8 cellular contexts compared by ENCODE assay signal in genomic region chr2:105409717-105410116, GRCh38. TPM values are rescaled to one million over a fixed set of nuclear protein-coding genes. Genes with fewer than 3 reads are reported as not detected.
DNase-seq lines count a peak whose midpoint lies in the region; ATAC-seq and TF ChIP-seq lines count a peak whose summit lies in the region.

No MANE protein-coding gene starts in this region.

- TF ChIP-seq CTCF in PC-3 (conservative IDR thresholded peaks at IDR 0.05; ENCODE audit: low read depth, low read length) (no peak), fibroblast of lung (conservative IDR thresholded peaks at IDR 0.05 in 1 of 2, IDR thresholded peaks at IDR 0.05 in 1 of 2; ENCODE audit: low read depth in 1 of 2, low read length in 2 of 2) (no peak), nephron progenitor cell (IDR thresholded peaks at IDR 0.05) (no peak)

- WGBS in neuronal stem cell (ENCODE audit: extremely low coverage in 2 of 2, insufficient read length in 2 of 2, insufficient replicate concordance in 1 of 2), 2 donors: no CpG with 5 or more reads among the region's 6 CpGs

- no peak overlapping the region for H2BK12ac ChIP-seq in neuronal stem cell (ENCODE audit: low read length)

- peaks cover 2% of the 10 kb centered on the region for H3K27me3 Mint-ChIP-seq in nephron progenitor cell (ENCODE audit: low read depth, poor library complexity)

- H2AK5ac ChIP-seq in neuronal stem cell (ENCODE audit: low read depth, low read length): peak overlapping the region; percentile 22

- H3K9me2 ChIP-seq in PC-3 (replicated peaks; ENCODE audit: low read length): no peaks in the 10 kb centered on the region

- H3K79me2 ChIP-seq in PC-3 (ENCODE audit: low read length) (no peaks in the 10 kb centered on the region), fibroblast of lung (ENCODE audit: control insufficient read depth, insufficient read depth, low read length) (no peaks in the 10 kb centered on the region)

- no peaks in the 10 kb centered on the region for H3K9me3 Mint-ChIP-seq in nephron progenitor cell

- no peaks in the 10 kb centered on the region for H4K20me1 ChIP-seq in PC-3 (ENCODE audit: low read length)
- no peaks in the 10 kb centered on the region for H4K20me1 ChIP-seq in fibroblast of lung (ENCODE audit: control insufficient read depth, extremely low read depth, insufficient read depth, low read length)

- H3K27ac ChIP-seq in PC-3 (ENCODE audit: low read length) (peak overlapping the region; percentile 74), fibroblast of lung (ENCODE audit: insufficient read depth, low read length) (no peak overlapping the region), neuronal stem cell (replicated peaks; ENCODE audit: low read length) (no peak overlapping the region)

- H3K23ac ChIP-seq in neuronal stem cell (ENCODE audit: low read depth, low read length, poor library complexity): no peak overlapping the region

- H3K4ac ChIP-seq in neuronal stem cell (ENCODE audit: low read length): no peak overlapping the region

- H3K4me3 Mint-ChIP-seq in nephron progenitor cell: no peak overlapping the region

- CTCF ChIA-PET in PC-3 (lab: Charles Lee): no interaction called here

- no peak overlapping the region for H3K4me3 ChIP-seq in PC-3 (ENCODE audit: low read length)
- no peak overlapping the region for H3K4me3 ChIP-seq in fibroblast of lung (replicated peaks in 1 of 4; ENCODE audit: control extremely low read depth in 1 of 4, insufficient read depth in 1 of 4, low read depth in 3 of 4, low read length in 4 of 4)
- peak overlapping the region in 1 of 2 donors; percentile 50 for H3K4me3 ChIP-seq in neuronal stem cell (ENCODE audit: low read length in 2 of 2)

- H2BK15ac ChIP-seq in neuronal stem cell (ENCODE audit: low read length): no peak overlapping the region

- no peak overlapping the region for H2BK5ac ChIP-seq in neuronal stem cell (ENCODE audit: low read length)

- DNase-seq in AG08396 (ENCODE audit: low spot score) (peak; percentile 68), PC-3 (peak; percentile 95), fibroblast of lung (ENCODE audit: low read depth in 2 of 2) (peak; percentile 74 to 99), neuronal stem cell (ENCODE audit: low spot score) (no peak), NOMO-1 treated with dmso at 0.1 percent for 144 hours (lab: John Stamatoyannopoulos, UW; ENCODE audit: unreplicated experiment) (no peak), DMS153 treated with DMSO at 0.1 percent for 48 hours (lab: John Stamatoyannopoulos, UW; ENCODE audit: unreplicated experiment) (no peak), nephron progenitor cell (no peak)

- H3K4me1 Mint-ChIP-seq in nephron progenitor cell: peaks cover 24% of the 10 kb centered on the region

- H3K27ac Mint-ChIP-seq in nephron progenitor cell: no peak overlapping the region

- H2AFZ ChIP-seq in PC-3 (ENCODE audit: low read length) (no peak overlapping the region), fibroblast of lung (ENCODE audit: low read length) (no peak overlapping the region), neuronal stem cell (ENCODE audit: low read length) (no peak overlapping the region)

- H3K79me1 ChIP-seq in neuronal stem cell (ENCODE audit: low read depth, low read length): no peaks in the 10 kb centered on the region

- POLR2A ChIA-PET in PC-3 (lab: Charles Lee; ENCODE audit: unreplicated experiment): interaction anchor here (0.6 to 1.2 kb wide), 4 partner anchors 11 to 117 kb away, joined by 3 to 11 read pairs (median 4); no protein-coding TSS in a partner anchor

- H2BK120ac ChIP-seq in neuronal stem cell (ENCODE audit: low read depth, low read length): no peak overlapping the region

- no peak overlapping the region for H3K14ac ChIP-seq in neuronal stem cell (ENCODE audit: low read length)

- ATAC-seq in PC-3: peak; percentile 93
- ATAC-seq in HG02588 (IDR thresholded peaks at IDR 0.05; ENCODE audit: unreplicated experiment): no peak

- H3K18ac ChIP-seq in neuronal stem cell (ENCODE audit: low read length): peak overlapping the region; percentile 5

- H3K36me3 ChIP-seq in PC-3 (ENCODE audit: low read depth, low read length): no peaks in the 10 kb centered on the region
- no peaks in the 10 kb centered on the region for H3K36me3 ChIP-seq in fibroblast of lung (ENCODE audit: control insufficient read depth, insufficient read depth, low read length)
- no peaks in the 10 kb centered on the region for H3K36me3 ChIP-seq in neuronal stem cell (replicated peaks in 1 of 2; ENCODE audit: control insufficient read depth in 2 of 2, insufficient read depth in 2 of 2, low read length in 2 of 2)

- H3K4me2 ChIP-seq in PC-3 (ENCODE audit: low read length) (peak overlapping the region; percentile 14; the same call in 1 of the 2 replicates), fibroblast of lung (ENCODE audit: extremely low read depth, insufficient read depth, low read length) (peak overlapping the region; percentile 32), neuronal stem cell (ENCODE audit: insufficient read depth, low read length, poor library complexity, severe bottlenecking) (no peak overlapping the region)

- peaks cover 2% of the 10 kb centered on the region for H3F3A ChIP-seq in PC-3 (ENCODE audit: low read length, unreplicated experiment)

- H3K4me1 ChIP-seq in PC-3 (ENCODE audit: insufficient read depth, low read length) (peaks cover 56% of the 10 kb centered on the region), fibroblast of lung (ENCODE audit: control insufficient read depth, extremely low read depth, insufficient read depth, low read length) (peaks cover 3% of the 10 kb centered on the region), neuronal stem cell (ENCODE audit: control insufficient read depth in 2 of 2, insufficient read depth in 1 of 2, low read depth in 1 of 2, low read length in 2 of 2) (peaks cover 0 to 2% of the 10 kb centered on the region in 2 donors)

- H3K36me3 Mint-ChIP-seq in nephron progenitor cell (ENCODE audit: low read depth): no peaks in the 10 kb centered on the region

- no peak overlapping the region for H4K8ac ChIP-seq in neuronal stem cell (ENCODE audit: low read depth, low read length)

- H3K27me3 ChIP-seq in PC-3 (ENCODE audit: low read length): no peaks in the 10 kb centered on the region
- peaks cover 6% of the 10 kb centered on the region for H3K27me3 ChIP-seq in fibroblast of lung (ENCODE audit: control insufficient read depth, insufficient read depth, low read length)
- H3K27me3 ChIP-seq in neuronal stem cell (ENCODE audit: control insufficient read depth in 3 of 3, insufficient read depth in 3 of 3, low read depth in 1 of 3, low read length in 3 of 3): peaks cover 0 to 13% (median 2%) of the 10 kb centered on the region in 3 experiments

- peak overlapping the region; percentile 33; the same call in 1 of the 2 replicates for H3K9ac ChIP-seq in PC-3 (ENCODE audit: low read length)
- H3K9ac ChIP-seq in fibroblast of lung (ENCODE audit: insufficient read depth, low read length): no peak overlapping the region
- no peak overlapping the region for H3K9ac ChIP-seq in neuronal stem cell (ENCODE audit: low read depth, low read length, poor library complexity)

- intact Hi-C loops in PC-3 (cut with micrococcal nuclease): no loop called here

- no TSS peak for BruUV-seq in PC-3 (replicated peaks; lab: Mats Ljungman, UMichigan)

- peak overlapping the region; percentile 61 for H4K91ac ChIP-seq in neuronal stem cell (ENCODE audit: low read depth, low read length, poor library complexity)

- H3K9me3 ChIP-seq in PC-3 (ENCODE audit: low read length) (no peaks in the 10 kb centered on the region), fibroblast of lung (ENCODE audit: control insufficient read depth, insufficient read depth, low read depth, low read length) (no peaks in the 10 kb centered on the region), neuronal stem cell (replicated peaks in 1 of 2; ENCODE audit: control insufficient read depth in 2 of 2, insufficient read depth in 1 of 2, low read depth in 1 of 2, low read length in 2 of 2) (peaks cover 0 to 2% of the 10 kb centered on the region in 2 donors)

RNA-seq across cellular contexts. Expression of gene FHL2, which starts 10.9 kb away (rescaled TPM):
- total RNA-seq in PC-3 (2014; rRNA removed): 118 and 125 TPM in 2 replicates
- total RNA-seq in fibroblast of lung: 120 and 144 TPM in 2 replicates
- 415 and 421 TPM in 2 replicates for polyA plus RNA-seq in fibroblast of lung
- polyA plus RNA-seq in fibroblast of lung (2012): 318 and 323 TPM in 2 replicates
- 483 and 485 TPM in 2 replicates for polyA minus RNA-seq in fibroblast of lung (ENCODE audit: low replicate concordance)
- 10.6 TPM for polyA plus RNA-seq in neuronal stem cell (2013, experiment 1 of 2)
- polyA plus RNA-seq in neuronal stem cell (2013, experiment 2 of 2): 10.4 TPM

Comparison
In these comparisons a context has a peak if more than half of its experiments do, and no peak if none do; other contexts are left out.
1. DNase-seq: peak in AG08396 (single experiment), PC-3 (single experiment) and fibroblast of lung (2 of 2); none in neuronal stem cell (single experiment), NOMO-1 treated with dmso at 0.1 percent for 144 hours (single experiment), DMS153 treated with DMSO at 0.1 percent for 48 hours (single experiment) and nephron progenitor cell (single experiment).